25 cellular contexts compared by ENCODE assay signal in genomic region chr6:5339757-5340156, GRCh38.
DNase-seq lines count a peak whose midpoint lies in the region; ATAC-seq, FAIRE-seq and TF ChIP-seq lines count a peak whose summit lies in the region.
"Had no signal": no experiment of that assay in that cellular context is flagged by ENCODE, and none has a peak within 500 bp of the region (broad histone marks: within the 10 kb centered on the region; RNA-seq: fewer than 3 reads in every experiment).

No MANE protein-coding gene starts in this region.

- CTCF ChIA-PET in HepG2 (lab: Yijun Ruan, JAX; ENCODE audit: low intra/inter-chr PET ratio, low total read pairs): no interaction called here

- FAIRE-seq in HepG2 (lab: Jason Lieb, UNC): peak; percentile 40
- FAIRE-seq: D721Med had no signal

- H3K27me3 Mint-ChIP-seq in T-helper 17 cell: no peaks in the 10 kb centered on the region
- H3K27me3 Mint-ChIP-seq: B cell had no signal

- H3K4me1 Mint-ChIP-seq in T-helper 17 cell: peaks cover 19% of the 10 kb centered on the region

- no peak for TF ChIP-seq EP300 in HepG2 (IDR thresholded peaks at IDR 0.05; ENCODE audit: low read depth in 2 of 2, low read length in 2 of 2)
- no peak for TF ChIP-seq EP300 in HepG2 (CRISPR knock-in tag; IDR thresholded peaks at IDR 0.05; ENCODE audit: borderline replicate concordance)

- POLR2A ChIA-PET in HepG2 (lab: Yijun Ruan, JAX): no interaction called here

- no peak overlapping the region for H3K9ac ChIP-seq in HepG2 (ENCODE audit: insufficient read depth, low read depth, low read length)
- H3K9ac ChIP-seq: SK-N-SH had no signal

- no peak overlapping the region for H3K4me2 ChIP-seq in HepG2 (ENCODE audit: low read depth, low read length)
- H3K4me2 ChIP-seq: GM23338, PC-9, SK-N-SH had no signal

- ATAC-seq in Right ventricle myocardium inferior (peak; percentile 16), left cardiac atrium (no peak), HepG2 (no peak), T-helper 17 cell (no peak)
- ATAC-seq: GM23338 had no signal

- no peak for TF ChIP-seq CTCF in HepG2 (CRISPR knock-in tag; IDR thresholded peaks at IDR 0.05)
- no peak for TF ChIP-seq CTCF in uterus (IDR thresholded peaks at IDR 0.05)

- TF ChIP-seq RAD21 in HepG2 (CRISPR knock-in tag; IDR thresholded peaks at IDR 0.05): no peak

- intact Hi-C loops in Right ventricle myocardium inferior (cut with DNase I): no loop called here
- intact Hi-C loops in left cardiac atrium (cut with DNase I): no loop called here
- intact Hi-C loops in HepG2 (cut with micrococcal nuclease; ENCODE audit: unreplicated experiment): no loop called here
- intact Hi-C loops in uterus (cut with DNase I; ENCODE audit: low total_unique reads): no loop called here

- 94% methylated on average over 3 of the region's 3 CpGs for WGBS in HepG2 (ENCODE audit: low lambda C conversion rate)

- H2AFZ ChIP-seq in HepG2 (ENCODE audit: low read length): no peak overlapping the region
- H2AFZ ChIP-seq: GM23338, PC-9 had no signal

- H3K79me2 ChIP-seq in HepG2 (ENCODE audit: insufficient read depth, low read length): peaks cover 5% of the 10 kb centered on the region

- H3K4me1 ChIP-seq in HepG2 (ENCODE audit: insufficient read depth, low read length) (no peaks in the 10 kb centered on the region), uterus (no peaks in the 10 kb centered on the region)
- H3K4me1 ChIP-seq: HAP-1 had no signal

- DNase-seq in Right ventricle myocardium inferior (ENCODE audit: missing footprints) (no peak), left cardiac atrium (no peak), OCI-M1 (lab: John Stamatoyannopoulos, UW) (peak; percentile 63), HepG2 (ENCODE audit: low spot score) (no peak), T-helper 17 cell (no peak), AG20443 (ENCODE audit: low spot score) (no peak), uterus (no peak)
- DNase-seq: DMS53; Kasumi-1; NCI-H1092 treated with DMSO at 0.1 percent for 48 hours; NCI-H1436 treated with DMSO at 0.1 percent for 48 hours; NCI-H1930; NCI-H2227 treated with DMSO at 0.1 percent for 48 hours; NCI-H510A; NCI-H748 treated with DMSO at 0.1 percent for 48 hours; NK-92 treated with Interleukin-12 subunit alpha and Interleukin-12 subunit beta, amount 100 ng/mL, for 24 hours; PC-9; SIG-M5; SK-N-SH had no signal

- H3K4me3 ChIP-seq in HepG2 (replicated peaks in 1 of 3; ENCODE audit: insufficient read depth in 1 of 3, low read depth in 2 of 3, low read length in 3 of 3) (no peak overlapping the region), uterus (no peak overlapping the region)
- H3K4me3 ChIP-seq: GM23338, HAP-1, PC-9 had no signal

- H3K9me3 ChIP-seq in HepG2 (ENCODE audit: low read length) (no peaks in the 10 kb centered on the region), T-helper 17 cell (ENCODE audit: control insufficient read depth, low read length, poor library complexity, severe bottlenecking) (no peaks in the 10 kb centered on the region), uterus (no peaks in the 10 kb centered on the region)
- H3K9me3 ChIP-seq: HAP-1, SK-N-SH had no signal

- H4K20me1 ChIP-seq in HepG2 (ENCODE audit: insufficient read depth, low read length): no peaks in the 10 kb centered on the region

- no peaks in the 10 kb centered on the region for H3K36me3 ChIP-seq in HepG2 (replicated peaks in 1 of 2; ENCODE audit: control insufficient read depth in 1 of 2, insufficient read depth in 2 of 2, low read length in 2 of 2)
- H3K36me3 ChIP-seq in uterus: no peaks in the 10 kb centered on the region
- H3K36me3 ChIP-seq: HAP-1 had no signal

- in situ Hi-C loops in HepG2 (cut with HindIII; ENCODE audit: extremely low pct_ligation_motif_present, low pct_unique_long_range_greater_than_20kb): no loop called here

- H3K36me3 Mint-ChIP-seq in T-helper 17 cell (ENCODE audit: low read depth): no peaks in the 10 kb centered on the region
- H3K36me3 Mint-ChIP-seq: CD14-positive monocyte had no signal

- no peaks in the 10 kb centered on the region for H3K27me3 ChIP-seq in HepG2 (ENCODE audit: control insufficient read depth in 1 of 2, insufficient read depth in 2 of 2, low read length in 2 of 2)
- H3K27me3 ChIP-seq in uterus: no peaks in the 10 kb centered on the region

- no peak overlapping the region for H3K4me3 Mint-ChIP-seq in T-helper 17 cell
- H3K4me3 Mint-ChIP-seq: B cell, CD14-positive monocyte, GM23338 had no signal

- no peak overlapping the region for H3K27ac Mint-ChIP-seq in T-helper 17 cell
- H3K27ac Mint-ChIP-seq: B cell, CD14-positive monocyte, GM23338 had no signal

- TF ChIP-seq POLR2A in HepG2 (IDR thresholded peaks at IDR 0.05; ENCODE audit: insufficient read depth in 1 of 2, low read depth in 2 of 2, low read length in 2 of 2) (no peak), uterus (IDR thresholded peaks at IDR 0.05) (no peak)

- no TSS peak for BruUV-seq in HepG2 (replicated peaks; lab: Mats Ljungman, UMichigan)

- H3K27ac ChIP-seq in HepG2 (ENCODE audit: extremely low read length, insufficient read depth, low read length) (no peak overlapping the region), uterus (no peak overlapping the region)
- H3K27ac ChIP-seq: PC-9, RWPE1 had no signal

TF ChIP-seq in HepG2, 621 proteins besides CTCF, POLR2A, EP300 and RAD21:
- no peak for TF ChIP-seq NAIF1 (CRISPR knock-in tag; IDR thresholded peaks at IDR 0.05; ENCODE audit: borderline replicate concordance)
- no peak for TF ChIP-seq ZNF350 (CRISPR knock-in tag; IDR thresholded peaks at IDR 0.05; ENCODE audit: borderline replicate concordance, low read depth)
- no peak for TF ChIP-seq ZNF484 (CRISPR knock-in tag; IDR thresholded peaks at IDR 0.05; ENCODE audit: borderline replicate concordance, low read depth)
- TF ChIP-seq DMTF1 (CRISPR knock-in tag; IDR thresholded peaks at IDR 0.05): no peak
- no peak for TF ChIP-seq POLR2AphosphoS2 (IDR thresholded peaks at IDR 0.05; ENCODE audit: low read depth, low read length)
- TF ChIP-seq MIER3 (CRISPR knock-in tag; IDR thresholded peaks at IDR 0.05; ENCODE audit: borderline replicate concordance): no peak
- no peak for TF ChIP-seq ZNF296 (CRISPR knock-in tag; conservative IDR thresholded peaks at IDR 0.05)
- TF ChIP-seq ZNF24 (IDR thresholded peaks at IDR 0.05): no peak
- TF ChIP-seq RELA (CRISPR knock-in tag; IDR thresholded peaks at IDR 0.05): no peak
- no peak for TF ChIP-seq ZBTB43 (CRISPR knock-in tag; conservative IDR thresholded peaks at IDR 0.05)
